1 cellular context compared by ENCODE assay signal in the genomic region with DNA sequence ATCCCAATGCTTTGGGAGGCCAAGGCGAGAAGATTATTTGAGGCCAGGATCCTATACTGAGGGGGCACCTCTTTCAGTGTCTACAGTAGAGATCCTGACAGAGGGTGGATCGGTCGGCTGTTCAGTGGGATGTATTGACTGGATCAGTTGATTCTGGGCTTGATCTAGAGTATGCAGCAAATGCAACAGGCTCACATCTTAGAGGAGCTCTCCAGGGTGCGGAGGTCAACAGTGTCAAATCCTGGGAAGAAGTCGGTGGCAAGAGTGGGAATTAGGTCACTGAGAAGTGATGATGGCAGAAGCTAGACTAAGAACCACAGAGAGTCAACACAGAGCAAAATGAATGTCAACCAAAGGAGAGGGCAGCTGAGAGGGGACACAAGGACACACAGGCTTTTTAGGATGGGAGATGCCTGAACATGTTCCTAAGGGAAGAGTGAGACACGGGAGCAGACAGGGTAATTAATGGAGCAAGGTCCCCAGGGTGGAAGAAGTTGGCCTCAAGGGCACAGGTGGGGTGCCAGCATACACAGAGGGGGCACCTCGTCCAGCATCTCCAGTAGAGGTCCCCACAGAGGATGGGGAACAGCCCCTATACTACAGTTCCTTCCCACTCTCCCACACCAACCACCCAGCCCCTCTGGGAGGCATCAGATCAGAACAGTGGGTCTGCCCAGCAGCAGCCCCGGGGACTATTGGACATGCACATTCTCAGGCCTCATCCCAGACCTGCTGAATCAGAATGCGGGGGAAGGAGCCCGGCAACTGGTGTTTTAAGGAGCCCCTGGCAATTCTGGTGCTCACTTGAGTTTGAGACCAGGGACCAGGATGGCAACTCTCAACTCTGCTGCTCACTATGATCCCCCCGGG.
TF ChIP-seq lines count a peak whose summit lies in the region.

No MANE protein-coding gene starts in this region.

TF ChIP-seq in HepG2, 621 proteins besides CTCF, POLR2A, EP300 and RAD21:
- TF ChIP-seq ZNF558 (CRISPR knock-in tag; IDR thresholded peaks at IDR 0.05; ENCODE audit: borderline replicate concordance): no peak
- no peak for TF ChIP-seq RFX1 (IDR thresholded peaks at IDR 0.05)
- no peak for TF ChIP-seq HOXA7 (CRISPR knock-in tag; IDR thresholded peaks at IDR 0.05)
- no peak for TF ChIP-seq TOE1 (CRISPR knock-in tag; IDR thresholded peaks at IDR 0.05)
- TF ChIP-seq ZNF75D (CRISPR knock-in tag; IDR thresholded peaks at IDR 0.05; ENCODE audit: borderline replicate concordance): no peak
- TF ChIP-seq GZF1 (CRISPR knock-in tag; IDR thresholded peaks at IDR 0.05): no peak
- no peak for TF ChIP-seq MATR3 (CRISPR knock-in tag; IDR thresholded peaks at IDR 0.05)
- no peak for TF ChIP-seq ZNF616 (CRISPR knock-in tag; IDR thresholded peaks at IDR 0.05; ENCODE audit: low read depth)
- no peak for TF ChIP-seq ZBTB39 (CRISPR knock-in tag; IDR thresholded peaks at IDR 0.05)
- TF ChIP-seq ZNF253 (CRISPR knock-in tag; IDR thresholded peaks at IDR 0.05; ENCODE audit: borderline replicate concordance): no peak
- no peak for TF ChIP-seq RXRB (CRISPR knock-in tag; IDR thresholded peaks at IDR 0.05; ENCODE audit: borderline replicate concordance)
- TF ChIP-seq SOX13 (IDR thresholded peaks at IDR 0.05): no peak
- no peak for TF ChIP-seq SOX13 (CRISPR knock-in tag; conservative IDR thresholded peaks at IDR 0.05 in 1 of 2, IDR thresholded peaks at IDR 0.05 in 1 of 2)
- no peak for TF ChIP-seq SMAD3 (CRISPR knock-in tag; IDR thresholded peaks at IDR 0.05)
TF ChIP-seq in HepG2: peak in this region for 0.
